ENCODE assay signal across 8 cellular contexts in genomic region chr7:76302299-76303056, GRCh38. TPM values are rescaled to one million over a fixed set of nuclear protein-coding genes. Genes with fewer than 3 reads are reported as not detected.
DNase-seq lines count a peak whose midpoint lies in the region; ATAC-seq and TF ChIP-seq lines count a peak whose summit lies in the region.

Gene HSPB1 (plus strand): TSS chr7:76302673. CDS start chr7:76302713, 40 bp downstream.

- DNase-seq in Calu3 (peak; percentile 50), MG63 (peak; percentile 83), SJSA1 (ENCODE audit: low read depth in 1 of 2, low spot score in 2 of 2) (peak; percentile 92), neural progenitor cell (ENCODE audit: low spot score) (peak; percentile 79), type B pancreatic cell (ENCODE audit: extremely low spot score, unreplicated experiment) (no peak)
- DNase-seq in activated naive CD4-positive, alpha-beta T cell treated with anti-CD3 and anti-CD28 coated beads, Interleukin-2, amount 50 U/mL, for 16 hours = peak; percentile 57

- peaks cover 22% of the 10 kb centered on the region for H3F3A ChIP-seq in neural progenitor cell (ENCODE audit: low read depth)

- peak; percentile 99 to 100 for TF ChIP-seq POLR2A in gastroesophageal sphincter (IDR thresholded peaks at IDR 0.05)

- H3K79me2 ChIP-seq in neural progenitor cell (ENCODE audit: low read depth) = no peaks in the 10 kb centered on the region

- H3K27ac ChIP-seq in SJSA1 (peak within 1 kb of the TSS; percentile 57), gastroesophageal sphincter (peak within 1 kb of the TSS; percentile 87 to 100 (median 99)), neural progenitor cell (no peak within 1 kb of the TSS)

- H3K9me3 ChIP-seq in MG63 = no peaks in the 10 kb centered on the region
- H3K9me3 ChIP-seq in SJSA1 (replicated peaks) = no peaks in the 10 kb centered on the region
- H3K9me3 ChIP-seq in gastroesophageal sphincter = no peaks in the 10 kb centered on the region
- no peaks in the 10 kb centered on the region for H3K9me3 ChIP-seq in neural progenitor cell (ENCODE audit: low read depth)

- H4K20me1 ChIP-seq in neural progenitor cell (ENCODE audit: low read depth) = no peaks in the 10 kb centered on the region

- BruUV-seq in Calu3 (replicated peaks; lab: Mats Ljungman, UMichigan) = TSS peak; percentile 84

- H3K27ac Mint-ChIP-seq in Calu3 (ENCODE audit: unreplicated experiment) (peak within 1 kb of the TSS; percentile 72), neural progenitor cell (peak within 1 kb of the TSS; percentile 98), type B pancreatic cell (peak within 1 kb of the TSS; percentile 91)

- H3K4me2 ChIP-seq in neural progenitor cell = peak within 1 kb of the TSS; percentile 83

- CTCF ChIA-PET in Calu3 (lab: Charles Lee) = no interaction called here

- H3K4me1 Mint-ChIP-seq in Calu3 (ENCODE audit: low read depth, unreplicated experiment) (peaks cover 16% of the 10 kb centered on the region), neural progenitor cell (peaks cover 41% of the 10 kb centered on the region), type B pancreatic cell (ENCODE audit: unreplicated experiment) (peaks cover 30% of the 10 kb centered on the region)

- H3K4me1 ChIP-seq in SJSA1 (replicated peaks) (peaks cover 21% of the 10 kb centered on the region), gastroesophageal sphincter (peaks cover 2 to 56% (median 25%) of the 10 kb centered on the region in 3 donors), neural progenitor cell (peaks cover 19% of the 10 kb centered on the region)

- TF ChIP-seq CTCF in Calu3 (IDR thresholded peaks at IDR 0.05; ENCODE audit: unreplicated experiment) (no peak), gastroesophageal sphincter (IDR thresholded peaks at IDR 0.05) (peak in 2 of 4 experiments; percentile 16 to 19), neural progenitor cell (IDR thresholded peaks at IDR 0.05) (no peak), type B pancreatic cell (conservative IDR thresholded peaks at IDR 0.05) (peak; percentile 16)

- H3K36me3 Mint-ChIP-seq in Calu3 (ENCODE audit: insufficient read depth, unreplicated experiment) = peaks cover 27% of the 10 kb centered on the region
- no peaks in the 10 kb centered on the region for H3K36me3 Mint-ChIP-seq in neural progenitor cell
- no peaks in the 10 kb centered on the region for H3K36me3 Mint-ChIP-seq in type B pancreatic cell

- H3K36me3 ChIP-seq in MG63 (peaks cover 6% of the 10 kb centered on the region), SJSA1 (peaks cover 27% of the 10 kb centered on the region), gastroesophageal sphincter (peaks cover 0 to 13% of the 10 kb centered on the region in 2 donors), neural progenitor cell (no peaks in the 10 kb centered on the region)

- H3K27me3 Mint-ChIP-seq in Calu3 (ENCODE audit: unreplicated experiment) (no peaks in the 10 kb centered on the region), neural progenitor cell (ENCODE audit: insufficient read depth, low read depth) (peaks cover 16% of the 10 kb centered on the region), type B pancreatic cell (no peaks in the 10 kb centered on the region)

- H3K9me3 Mint-ChIP-seq in Calu3 (ENCODE audit: low read depth, unreplicated experiment) (no peaks in the 10 kb centered on the region), neural progenitor cell (no peaks in the 10 kb centered on the region), type B pancreatic cell (no peaks in the 10 kb centered on the region)

- peak within 1 kb of the TSS; percentile 65 for H2AFZ ChIP-seq in neural progenitor cell (replicated peaks)

- H3K27me3 ChIP-seq in MG63 (no peaks in the 10 kb centered on the region), SJSA1 (replicated peaks) (no peaks in the 10 kb centered on the region), gastroesophageal sphincter (no peaks in the 10 kb centered on the region), neural progenitor cell (peaks cover 26% of the 10 kb centered on the region)

- no peak for TF ChIP-seq EP300 in gastroesophageal sphincter (IDR thresholded peaks at IDR 0.05)

- intact Hi-C loops in Calu3 (cut with micrococcal nuclease; ENCODE audit: unreplicated experiment) = no loop called here

- ATAC-seq in GM21529 (IDR thresholded peaks at IDR 0.05; ENCODE audit: unreplicated experiment) (peak; percentile 63), gastroesophageal sphincter (peak; percentile 77)

- H3K4me3 ChIP-seq in MG63 (peak within 1 kb of the TSS; percentile 79), SJSA1 (peak within 1 kb of the TSS; percentile 76), gastroesophageal sphincter (peak within 1 kb of the TSS; percentile 64 to 99), neural progenitor cell (peak within 1 kb of the TSS; percentile 45)

- H3K4me3 Mint-ChIP-seq in Calu3 (ENCODE audit: low read depth, unreplicated experiment) = peak within 1 kb of the TSS; percentile 59
- peak within 1 kb of the TSS; percentile 87 for H3K4me3 Mint-ChIP-seq in neural progenitor cell
- peak within 1 kb of the TSS; percentile 91 for H3K4me3 Mint-ChIP-seq in type B pancreatic cell

- no peak within 1 kb of the TSS for H3K9ac ChIP-seq in neural progenitor cell

- WGBS in gastroesophageal sphincter (ENCODE audit: low coverage in 1 of 2), 2 donors = 10% methylated on average over 4 of the region's 65 CpGs; no CpG with 5 or more reads in 1 of the 2 donors

RNA-seq across cellular contexts. Expression of gene HSPB1, which starts in this region (rescaled TPM):
- 72.7 and 135 TPM in 2 replicates for total RNA-seq in Calu3 (2022)
- 68.7 and 72.8 TPM in 2 replicates for total RNA-seq in MG63 (2014; rRNA removed; shearing (Covaris generic); ENCODE audit: low replicate concordance)
- 119 and 221 TPM in 2 replicates for total RNA-seq in SJSA1 (2014; rRNA removed; shearing (Covaris generic))
- total RNA-seq in gastroesophageal sphincter = 1,000 to 10,000 TPM in 2 of 4 donors, 100 to 1,000 TPM in 2; 880 to 2,548 (median 1,000) TPM
- total RNA-seq in neural progenitor cell (ENCODE audit: low replicate concordance) = 9.7 and 20.8 TPM in 2 replicates
- total RNA-seq in type B pancreatic cell (ENCODE audit: low replicate concordance) = 228 and 315 TPM in 2 replicates
